Comparison of ENCODE assay signal across 23 cellular contexts in genomic region chr5:106730912-106731311, GRCh38.
"Had no signal": no experiment of that assay in that cellular context is flagged by ENCODE, and none has a peak within 500 bp of the region (broad histone marks: within the 10 kb centered on the region; RNA-seq: fewer than 3 reads in every experiment).

No MANE protein-coding gene starts in this region.

- H3K27ac Mint-ChIP-seq: activated CD4-positive, alpha-beta memory T cell treated with anti-CD3 and anti-CD28 coated beads for 36 hours; activated naive CD4-positive, alpha-beta T cell treated with anti-CD3 and anti-CD28 coated beads, Interleukin-2, amount 10 ng/mL, durations not matched to agents 7 days and 5 days; activated T-cell treated with anti-CD3 and anti-CD28 coated beads, Interleukin-2, amount 50 U/mL, for 72 hours; effector memory CD8-positive, alpha-beta T cell; natural killer cell treated with Interleukin-12 subunit alpha and Interleukin-12 subunit beta and Interleukin-15 and Interleukin-18, amount 100 ng/mL, for 72 hours; T-helper 17 cell had no signal

- H3K4me1 ChIP-seq: heart right ventricle, prostate gland, tibial artery, vagina had no signal

- FAIRE-seq: endothelial cell of umbilical vein had no signal

- H3K27me3 ChIP-seq: dorsolateral prefrontal cortex, heart right ventricle, neutrophil, ovary, tibial artery, vagina had no signal

- H3K9me3 ChIP-seq: neutrophil, ovary, prostate gland, vagina had no signal

- H3K4me1 Mint-ChIP-seq: activated naive CD4-positive, alpha-beta T cell treated with anti-CD3 and anti-CD28 coated beads, Interleukin-2, amount 10 ng/mL, durations not matched to agents 7 days and 5 days; stimulated activated naive CD8-positive, alpha-beta T cell treated with anti-CD3 and anti-CD28 coated beads, Interleukin-15, amount 100 ng/mL, for 72 hours; T-helper 17 cell had no signal

- H3K36me3 ChIP-seq: heart right ventricle, neutrophil, ovary, prostate gland, tibial artery, vagina had no signal

- ATAC-seq: activated T-cell treated with anti-CD3 and anti-CD28 coated beads, Interleukin-2, amount 50 U/mL, for 72 hours; effector memory CD8-positive, alpha-beta T cell; heart right ventricle; left ventricle myocardium superior; T-helper 17 cell had no signal

- H3K27me3 Mint-ChIP-seq: activated CD4-positive, alpha-beta memory T cell treated with anti-CD3 and anti-CD28 coated beads for 36 hours; activated naive CD4-positive, alpha-beta T cell treated with anti-CD3 and anti-CD28 coated beads, Interleukin-2, amount 10 ng/mL, durations not matched to agents 7 days and 5 days; effector memory CD8-positive, alpha-beta T cell; stimulated activated naive CD8-positive, alpha-beta T cell treated with anti-CD3 and anti-CD28 coated beads, Interleukin-15, amount 100 ng/mL, for 72 hours; T-helper 17 cell had no signal

- H3K4me3 Mint-ChIP-seq: activated CD4-positive, alpha-beta memory T cell treated with anti-CD3 and anti-CD28 coated beads for 36 hours; activated naive CD4-positive, alpha-beta T cell treated with anti-CD3 and anti-CD28 coated beads, Interleukin-2, amount 10 ng/mL, durations not matched to agents 7 days and 5 days; activated T-cell treated with anti-CD3 and anti-CD28 coated beads, Interleukin-2, amount 50 U/mL, for 72 hours; effector memory CD8-positive, alpha-beta T cell; natural killer cell treated with Interleukin-12 subunit alpha and Interleukin-12 subunit beta and Interleukin-15 and Interleukin-18, amount 100 ng/mL, for 72 hours; stimulated activated naive CD8-positive, alpha-beta T cell treated with anti-CD3 and anti-CD28 coated beads, Interleukin-15, amount 100 ng/mL, for 72 hours; T-helper 17 cell had no signal

- DNase-seq: activated CD4-positive, alpha-beta memory T cell treated with anti-CD3 and anti-CD28 coated beads for 36 hours; activated CD4-positive, alpha-beta T cell treated with anti-CD3 and anti-CD28 coated beads for 48 hours; activated CD4-positive, CD25-positive, alpha-beta regulatory T cell; activated effector memory CD4-positive, alpha-beta T cell treated with Interleukin-2 at 50 U/mL for 16 hours; activated naive CD4-positive, alpha-beta T cell treated with anti-CD3 and anti-CD28 coated beads, Interleukin-2, amount 10 ng/mL, durations not matched to agents 7 days and 5 days; activated T-cell treated with anti-CD3 and anti-CD28 coated beads, Interleukin-2, amount 50 U/mL, for 72 hours; caudate nucleus; dorsolateral prefrontal cortex; effector memory CD8-positive, alpha-beta T cell; heart right ventricle; kidney glomerular epithelial cell; left ventricle myocardium superior; ovary; stimulated activated CD4-positive, alpha-beta T cell treated with anti-CD3 and anti-CD28 coated beads, Interleukin-12 subunit alpha, Interleukin-12 subunit beta, amount 100 ng/mL, for 4 hours; stimulated activated naive CD8-positive, alpha-beta T cell treated with anti-CD3 and anti-CD28 coated beads, Interleukin-15, amount 100 ng/mL, for 72 hours; SW 1271; T-helper 17 cell; tibial artery had no signal

- H3K27ac ChIP-seq: dorsolateral prefrontal cortex, heart right ventricle, neutrophil, ovary, prostate gland, tibial artery, vagina had no signal

- H3K4me3 ChIP-seq: dorsolateral prefrontal cortex, heart right ventricle, ovary, prostate gland, tibial artery, vagina had no signal

- H3K36me3 Mint-ChIP-seq: activated CD4-positive, alpha-beta memory T cell treated with anti-CD3 and anti-CD28 coated beads for 36 hours; activated naive CD4-positive, alpha-beta T cell treated with anti-CD3 and anti-CD28 coated beads, Interleukin-2, amount 10 ng/mL, durations not matched to agents 7 days and 5 days had no signal
